ENCODE assay signal across 1 cellular context in the genomic region with DNA sequence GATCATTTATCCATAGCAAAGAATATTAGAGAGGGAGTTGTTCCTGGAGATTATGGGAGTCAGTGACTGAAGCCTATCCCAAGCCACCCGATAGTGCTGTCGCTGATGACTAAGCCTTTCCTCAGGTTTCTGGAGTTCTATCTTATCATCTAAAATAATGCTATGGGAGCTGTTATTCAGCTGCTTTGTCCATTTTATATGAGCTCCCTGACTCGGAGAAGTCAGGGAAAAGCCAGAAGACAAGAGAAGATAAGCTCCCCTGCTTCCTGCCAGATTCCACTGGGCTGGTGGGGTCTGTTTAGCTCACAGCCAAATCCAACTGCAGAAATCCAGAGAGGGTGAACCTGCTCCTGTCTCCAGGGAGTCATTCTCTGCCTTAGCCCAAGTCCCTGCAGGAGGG.
TF ChIP-seq lines count a peak whose summit lies in the region.

No MANE protein-coding gene starts in this region.

TF ChIP-seq in IMR-90, 13 proteins besides CTCF, POLR2A, EP300 and RAD21 (continued from another document):
- TF ChIP-seq, protein P1, sequence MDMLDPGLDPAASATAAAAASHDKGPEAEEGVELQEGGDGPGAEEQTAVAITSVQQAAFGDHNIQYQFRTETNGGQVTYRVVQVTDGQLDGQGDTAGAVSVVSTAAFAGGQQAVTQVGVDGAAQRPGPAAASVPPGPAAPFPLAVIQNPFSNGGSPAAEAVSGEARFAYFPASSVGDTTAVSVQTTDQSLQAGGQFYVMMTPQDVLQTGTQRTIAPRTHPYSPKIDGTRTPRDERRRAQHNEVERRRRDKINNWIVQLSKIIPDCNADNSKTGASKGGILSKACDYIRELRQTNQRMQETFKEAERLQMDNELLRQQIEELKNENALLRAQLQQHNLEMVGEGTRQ (IDR thresholded peaks at IDR 0.05; ENCODE audit: low read depth, low read length), result no peak
- no peak for TF ChIP-seq MAFK (IDR thresholded peaks at IDR 0.05; ENCODE audit: low read depth, low read length)
- TF ChIP-seq BHLHE40 (IDR thresholded peaks at IDR 0.05; ENCODE audit: low read depth, low read length), result no peak
- TF ChIP-seq FOS (IDR thresholded peaks at IDR 0.05; ENCODE audit: low read depth, low read length), result no peak
- no peak for TF ChIP-seq RFX5 (IDR thresholded peaks at IDR 0.05; ENCODE audit: low read depth, low read length)
- TF ChIP-seq MXI1 (IDR thresholded peaks at IDR 0.05; ENCODE audit: borderline replicate concordance, low read depth, low read length), result no peak
- TF ChIP-seq MAZ (IDR thresholded peaks at IDR 0.05; ENCODE audit: borderline replicate concordance, low read depth, low read length), result no peak
- TF ChIP-seq CEBPB (IDR thresholded peaks at IDR 0.05; ENCODE audit: low read depth, low read length), result no peak
- no peak for TF ChIP-seq RCOR1 (IDR thresholded peaks at IDR 0.05; ENCODE audit: insufficient replicate concordance, low read length)
- no peak for TF ChIP-seq NFE2L2 (IDR thresholded peaks at IDR 0.05; ENCODE audit: low read depth, low read length)
TF ChIP-seq in IMR-90: peak in this region for 0.
